9 cellular contexts compared by ENCODE assay signal in genomic region chr10:102835007-102835482, GRCh38. TPM values are rescaled to one million over a fixed set of nuclear protein-coding genes. Genes with fewer than 3 reads are reported as not detected.
DNase-seq lines count a peak whose midpoint lies in the region; ATAC-seq and TF ChIP-seq lines count a peak whose summit lies in the region.
"Had no signal": no experiment of that assay in that cellular context is flagged by ENCODE, and none has a peak within 500 bp of the region (broad histone marks: within the 10 kb centered on the region; RNA-seq: fewer than 3 reads in every experiment).

No MANE protein-coding gene starts in this region.

- DNase-seq in A673 (ENCODE audit: low spot score) (peak; percentile 86), NCI-H1092 (lab: John Stamatoyannopoulos, UW) (peak; percentile 51), SKM-1 (lab: John Stamatoyannopoulos, UW; ENCODE audit: unreplicated experiment) (peak; percentile 48), head of caudate nucleus (peak; percentile 35 to 91 (median 79)), posterior cingulate gyrus (peak; percentile 47 to 95 (median 76)), uterus (peak; percentile 75 to 80)
- peak; percentile 75 for DNase-seq in activated naive CD4-positive, alpha-beta T cell treated with anti-CD3 and anti-CD28 coated beads, Interleukin-2, amount 50 U/mL, for 16 hours

- H3K4me3 ChIP-seq in A673 (ENCODE audit: low read depth, low read length, poor library complexity, severe bottlenecking) (no peak overlapping the region), uterus (no peak overlapping the region)

- POLR2A ChIA-PET in A673 (lab: Charles Lee; ENCODE audit: low non-redundant PET), result no interaction called here

- no peaks in the 10 kb centered on the region for H3K4me1 ChIP-seq in A673 (ENCODE audit: insufficient read depth, low read length, poor library complexity, severe bottlenecking)
- H3K4me1 ChIP-seq in uterus, result no peaks in the 10 kb centered on the region

- H3K27me3 ChIP-seq in A673 (replicated peaks; ENCODE audit: insufficient read depth, low read depth, low read length, poor library complexity), result no peaks in the 10 kb centered on the region
- no peaks in the 10 kb centered on the region for H3K27me3 ChIP-seq in uterus

- intact Hi-C loops in A673 (cut with micrococcal nuclease; ENCODE audit: unreplicated experiment) (loop anchor here (1.0 to 5.0 kb wide), 4 partner anchors 66 to 647 kb away; no protein-coding TSS in a partner anchor), head of caudate nucleus (cut with DNase I) (loop anchor here (10.0 kb wide), 1 partner anchor 70 kb away; no protein-coding TSS in a partner anchor), posterior cingulate gyrus (cut with DNase I) (loop anchor here (1.0 to 10.0 kb wide), 2 partner anchors 66 to 410 kb away; partner anchors contain the start of gene RPEL1), uterus (cut with DNase I; ENCODE audit: low total_unique reads) (no loop called here)

- no peak for TF ChIP-seq POLR2A in uterus (IDR thresholded peaks at IDR 0.05)

- peak; percentile 61 for ATAC-seq in GM18511 (IDR thresholded peaks at IDR 0.05; ENCODE audit: unreplicated experiment)

- TF ChIP-seq CTCF in A673 (conservative IDR thresholded peaks at IDR 0.05; ENCODE audit: low read depth, low read length) (peak; percentile 94), uterus (IDR thresholded peaks at IDR 0.05) (peak; percentile 77 to 89 (median 84))

- H3K36me3 ChIP-seq in A673 (ENCODE audit: insufficient read depth, low read length, poor library complexity, severe bottlenecking) (no peaks in the 10 kb centered on the region), uterus (no peaks in the 10 kb centered on the region)

- CTCF ChIA-PET in A673 (lab: Charles Lee), result interaction anchor here (0.5 to 3.4 kb wide), 3 partner anchors 66 to 99 kb away, joined by 3 to 30 read pairs (median 6); partner anchors contain the start of gene WBP1L

- no TSS peak for BruUV-seq in A673 (replicated peaks; lab: Mats Ljungman, UMichigan)

- H3K9me3 ChIP-seq in A673 (ENCODE audit: low read depth, low read length, poor library complexity, severe bottlenecking) (no peaks in the 10 kb centered on the region), uterus (no peaks in the 10 kb centered on the region)

- H3K27ac ChIP-seq in A673 (ENCODE audit: low read depth, low read length, poor library complexity, severe bottlenecking) (no peak overlapping the region), uterus (no peak overlapping the region)

RNA-seq across cellular contexts. Expression of gene CYP17A1, which starts 2.2 kb away (rescaled TPM):
- total RNA-seq in A673 (2021) (not detected in 2 replicates), uterus (1 to 10 TPM in 2 of 4 donors, under 1 TPM in 1, not detected in 1; 0.83 to 3.6 (median 1.6) TPM)
- total RNA-seq: skeletal muscle tissue had no signal

RNA-seq across cellular contexts. Expression of gene BORCS7, which starts 19.0 kb away (rescaled TPM):
- total RNA-seq in A673 (2021), result 8.2 and 11.1 TPM in 2 replicates
- 10 to 100 TPM; 17.6 to 80.2 (median 44.7) TPM for total RNA-seq in uterus

RNA-seq across cellular contexts. Expression of gene AS3MT, which starts 34.2 kb away (rescaled TPM):
- total RNA-seq in A673 (2021) (4.8 and 5.2 TPM in 2 replicates), uterus (10 to 100 TPM in 1 of 4 donors, 1 to 10 TPM in 2, under 1 TPM in 1; 0.51 to 15.3 (median 2.6) TPM)
